Comparison of ENCODE assay signal across 9 cellular contexts in the genomic region with DNA sequence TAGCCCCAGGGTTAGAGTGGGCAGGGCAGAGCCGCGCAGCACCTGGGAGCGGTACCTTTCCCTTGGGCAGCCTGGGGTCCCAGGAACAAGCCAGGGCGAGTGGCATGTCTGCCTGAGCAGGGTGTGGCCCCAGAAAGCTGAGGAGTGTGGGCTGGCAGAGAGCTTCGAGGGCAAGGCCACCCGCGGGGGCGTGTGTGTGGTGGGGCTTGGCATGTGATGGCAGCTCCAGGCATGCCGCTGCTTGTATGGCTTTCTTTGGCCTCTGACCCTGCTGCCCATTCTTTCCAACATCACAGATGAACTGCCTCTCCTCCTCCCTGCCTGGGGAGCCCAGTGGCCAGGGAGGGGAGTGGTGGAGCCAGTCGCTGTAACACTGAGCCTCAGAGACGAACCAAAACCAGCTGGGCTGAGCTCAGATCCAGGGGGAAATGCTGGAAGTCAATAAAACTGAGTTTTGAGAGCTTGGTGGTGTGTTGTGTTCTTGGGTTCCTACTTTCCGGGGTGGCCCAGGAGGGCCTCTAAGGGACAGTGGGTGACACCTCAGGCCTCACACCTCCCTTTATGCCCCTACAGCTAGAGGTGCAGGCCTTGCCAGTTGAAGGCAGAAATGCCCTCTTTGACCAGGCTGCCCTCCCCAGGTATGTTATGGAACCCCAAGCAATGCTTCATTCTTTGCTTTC. TPM values are rescaled to one million over a fixed set of nuclear protein-coding genes. Genes with fewer than 3 reads are reported as not detected.
DNase-seq lines count a peak whose midpoint lies in the region; ATAC-seq and TF ChIP-seq lines count a peak whose summit lies in the region.
"Had no signal": no experiment of that assay in that cellular context is flagged by ENCODE, and none has a peak within 500 bp of the region (broad histone marks: within the 10 kb centered on the region; RNA-seq: fewer than 3 reads in every experiment).

No MANE protein-coding gene starts in this region.

- DNase-seq in AG10803 (ENCODE audit: low read depth), result no peak
- peak in 63 of 76 experiments; percentile 6 to 79 (median 48) for DNase-seq in HUDEP-2 (lab: John Stamatoyannopoulos, UW; ENCODE audit: unreplicated experiment in 76 of 76)
- peak; percentile 55 for DNase-seq in coronary artery (ENCODE audit: low spot score)
- no peak for DNase-seq in neural progenitor cell (ENCODE audit: low spot score)
- no peak for DNase-seq in kidney tubule cell (ENCODE audit: low spot score)
- no peak for DNase-seq in NCI-H146 (lab: John Stamatoyannopoulos, UW)
- no peak for DNase-seq in prostate gland (ENCODE audit: low spot score)

- no peaks in the 10 kb centered on the region for H3F3A ChIP-seq in neural progenitor cell (ENCODE audit: low read depth)

- intact Hi-C loops in prostate gland (cut with DNase I), result no loop called here

- no peaks in the 10 kb centered on the region for H3K9me3 Mint-ChIP-seq in neural progenitor cell

- peaks cover 9% of the 10 kb centered on the region for H3K27me3 Mint-ChIP-seq in neural progenitor cell (ENCODE audit: insufficient read depth, low read depth)

- H3K27ac Mint-ChIP-seq in neural progenitor cell, result no peak overlapping the region

- 50% methylated on average over 12 of the region's 12 CpGs for WGBS in prostate gland

- H3K27ac ChIP-seq in coronary artery (peak overlapping the region; percentile 4 to 70), neural progenitor cell (no peak overlapping the region), prostate gland (no peak overlapping the region)
- H3K27ac ChIP-seq: C4-2B had no signal

- H3K4me1 Mint-ChIP-seq in neural progenitor cell, result peaks cover 4% of the 10 kb centered on the region

- ATAC-seq in HG03196 (IDR thresholded peaks at IDR 0.05; ENCODE audit: unreplicated experiment), result no peak

- H3K9me3 ChIP-seq in neural progenitor cell (ENCODE audit: low read depth) (no peaks in the 10 kb centered on the region), prostate gland (no peaks in the 10 kb centered on the region)

- H3K4me1 ChIP-seq in neural progenitor cell, result peaks cover 5% of the 10 kb centered on the region
- peaks cover 9% of the 10 kb centered on the region for H3K4me1 ChIP-seq in prostate gland (replicated peaks)

- no peak overlapping the region for H3K4me3 ChIP-seq in AG10803 (ENCODE audit: low read length)
- no peak overlapping the region for H3K4me3 ChIP-seq in coronary artery
- no peak overlapping the region for H3K4me3 ChIP-seq in neural progenitor cell
- H3K4me3 ChIP-seq in prostate gland, result no peak overlapping the region

- no peak overlapping the region for H2AFZ ChIP-seq in neural progenitor cell (replicated peaks)

- no peak overlapping the region for H3K9ac ChIP-seq in neural progenitor cell

- H3K36me3 Mint-ChIP-seq in neural progenitor cell, result peaks cover 7% of the 10 kb centered on the region

- H3K27me3 ChIP-seq in neural progenitor cell (no peaks in the 10 kb centered on the region), prostate gland (replicated peaks; ENCODE audit: insufficient read depth) (no peaks in the 10 kb centered on the region)

- no peak for TF ChIP-seq POLR2A in prostate gland (IDR thresholded peaks at IDR 0.05)

- H3K36me3 ChIP-seq in neural progenitor cell (no peaks in the 10 kb centered on the region), prostate gland (peaks cover 0 to 16% of the 10 kb centered on the region in 2 donors)

- H4K20me1 ChIP-seq in neural progenitor cell (ENCODE audit: low read depth), result no peaks in the 10 kb centered on the region

- H3K4me3 Mint-ChIP-seq in neural progenitor cell, result peak overlapping the region; percentile 22

- no peaks in the 10 kb centered on the region for H3K79me2 ChIP-seq in neural progenitor cell (ENCODE audit: low read depth)

- H3K4me2 ChIP-seq in neural progenitor cell, result no peak overlapping the region

- TF ChIP-seq CTCF in AG10803 (conservative IDR thresholded peaks at IDR 0.05; ENCODE audit: low read length) (0 out of 2 replicates have a peak, but pooled peaks have one; percentile 4), coronary artery (IDR thresholded peaks at IDR 0.05) (no peak), neural progenitor cell (IDR thresholded peaks at IDR 0.05) (no peak), prostate gland (IDR thresholded peaks at IDR 0.05) (no peak)

RNA-seq across cellular contexts. Expression of a gene that starts 7.4 kb away (rescaled TPM):
- total RNA-seq in neural progenitor cell (ENCODE audit: low replicate concordance) (35.0 and 37.0 TPM in 2 replicates), prostate gland (100 to 1,000 TPM; 155 to 163 TPM)

RNA-seq across cellular contexts. Expression of a gene that starts 22.6 kb away (rescaled TPM):
- total RNA-seq in neural progenitor cell (ENCODE audit: low replicate concordance) (0.60 and 4.2 TPM in 2 replicates), prostate gland (1 to 10 TPM in 1 of 2 donors, under 1 TPM in 1; 0.09 to 6.6 TPM)

RNA-seq across cellular contexts. Expression of a gene that starts 32.9 kb away (rescaled TPM):
- total RNA-seq in neural progenitor cell (ENCODE audit: low replicate concordance) (0.56 TPM in 1 of 2 replicates, not detected in the other), prostate gland (10 to 100 TPM; 43.5 to 51.2 TPM)

RNA-seq across cellular contexts. Expression of a gene that starts 33.5 kb away (rescaled TPM):
- not detected in 2 replicates for total RNA-seq in neural progenitor cell (ENCODE audit: low replicate concordance)
- total RNA-seq in prostate gland, result not detected

RNA-seq across cellular contexts. Expression of a gene that starts 41.3 kb away (rescaled TPM):
- 19.9 and 26.8 TPM in 2 replicates for total RNA-seq in neural progenitor cell (ENCODE audit: low replicate concordance)
- total RNA-seq in prostate gland, result 10 to 100 TPM; 20.5 to 26.1 TPM

Comparison
In these comparisons a context has a peak if more than half of its experiments do, and no peak if none do; other contexts are left out.
1. DNase-seq: peak in HUDEP-2 (63 of 76) and coronary artery (single experiment); none in AG10803 (single experiment), neural progenitor cell (single experiment), kidney tubule cell (single experiment), NCI-H146 (single experiment) and prostate gland (single experiment).
2. H3K27ac ChIP-seq: peak in coronary artery (2 of 2); none in neural progenitor cell (single experiment) and prostate gland (0 of 2).
3. RNA of a gene that starts 32.9 kb away (total RNA-seq): 43.5 to 51.2 TPM in prostate gland; 0.56 TPM in neural progenitor cell; every median in the first group is over 10 times any median in the second.